20 cellular contexts compared by ENCODE assay signal in the genomic region with DNA sequence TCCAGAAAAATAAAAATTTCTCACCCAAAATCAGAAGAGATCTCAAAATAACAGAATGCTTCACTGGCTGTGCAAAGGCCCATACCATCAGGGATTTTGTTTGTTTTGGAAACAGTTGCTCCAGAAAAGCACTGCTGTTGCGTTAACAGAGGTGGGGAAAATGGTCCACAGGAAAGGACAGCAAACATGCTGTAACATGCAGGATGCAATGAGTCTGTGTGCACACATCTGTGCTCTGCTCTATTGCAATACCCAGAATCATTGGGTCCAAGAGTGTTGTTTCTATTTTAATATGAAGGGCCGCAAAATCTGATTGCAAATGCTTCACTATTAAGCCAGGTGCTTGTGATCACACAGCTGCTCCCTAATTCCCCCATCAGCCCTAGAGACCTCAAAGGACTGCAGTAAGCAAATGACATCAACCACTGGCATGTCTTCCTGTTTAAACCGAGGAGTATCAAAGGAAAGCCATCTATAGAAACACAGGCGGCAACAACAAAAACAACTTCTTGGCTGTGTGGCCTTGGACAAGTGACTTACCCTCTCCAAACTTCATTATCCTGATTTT.
A peak's percentile ranks its signal among the peaks of the same experiment; 100 is the strongest.
DNase-seq lines count a peak whose midpoint lies in the region; ATAC-seq and TF ChIP-seq lines count a peak whose summit lies in the region.
"Had no signal": no experiment of that assay in that cellular context is flagged by ENCODE, and none has a peak within 500 bp of the region (broad histone marks: within the 10 kb centered on the region; RNA-seq: fewer than 3 reads in every experiment).

No MANE protein-coding gene starts in this region.

- no peak for TF ChIP-seq CTCF in DND-41 (IDR thresholded peaks at IDR 0.05; ENCODE audit: borderline replicate concordance, extremely low read depth, low read length, poor library complexity, severe bottlenecking)
- no peak for TF ChIP-seq CTCF in foreskin keratinocyte (conservative IDR thresholded peaks at IDR 0.05)

- H3K36me3 ChIP-seq in DND-41 (ENCODE audit: insufficient read depth, low read length) = no peaks in the 10 kb centered on the region
- H3K36me3 ChIP-seq: upper lobe of right lung had no signal

- intact Hi-C loops in head of caudate nucleus (cut with DNase I) = no loop called here

- no peak overlapping the region for H3K4me2 ChIP-seq in DND-41 (ENCODE audit: insufficient read depth, low read length)

- DNase-seq in NCI-H146 (lab: John Stamatoyannopoulos, UW) (peak; percentile 34), NCI-H146 treated with DMSO at 0.1 percent for 48 hours (lab: John Stamatoyannopoulos, UW; ENCODE audit: unreplicated experiment) (no peak), DND-41 (no peak), NCI-H524 treated with DMSO at 0.1 percent for 48 hours (lab: John Stamatoyannopoulos, UW) (peak; percentile 44), foreskin keratinocyte (peak; percentile 53 to 75), left lobe of liver (ENCODE audit: low spot score) (no peak), epidermal melanocyte (ENCODE audit: insufficient read length, low spot score) (no peak), head of caudate nucleus (no peak)
- DNase-seq: activated naive CD4-positive, alpha-beta T cell; activated T-cell treated with anti-CD3 and anti-CD28 coated beads, Interleukin-2, amount 50 U/mL, for 4 hours; dermis blood vessel endothelial cell; GOT3; NCI-H2029; NCI-H510A treated with DMSO at 0.1 percent for 48 hours; posterior cingulate gyrus; right lobe of liver; Right ventricle myocardium superior; substantia nigra; upper lobe of right lung had no signal

- H3K79me2 ChIP-seq in DND-41 (ENCODE audit: insufficient read depth, low read length) = no peaks in the 10 kb centered on the region

- no peak overlapping the region for H2AFZ ChIP-seq in DND-41 (ENCODE audit: low read depth, low read length)

- H3K27me3 ChIP-seq in DND-41 (ENCODE audit: insufficient read depth, low read length, poor library complexity) (no peaks in the 10 kb centered on the region), foreskin keratinocyte (no peaks in the 10 kb centered on the region)
- H3K27me3 ChIP-seq: right lobe of liver, upper lobe of right lung had no signal

- no peaks in the 10 kb centered on the region for H4K20me1 ChIP-seq in DND-41 (ENCODE audit: insufficient read depth, low read length)

- H3K9me3 ChIP-seq in DND-41 (ENCODE audit: insufficient read depth, low read length, severe bottlenecking) = peaks cover 2% of the 10 kb centered on the region
- H3K9me3 ChIP-seq: right lobe of liver, upper lobe of right lung had no signal

- no peak overlapping the region for H3K9ac ChIP-seq in DND-41 (ENCODE audit: low read depth, low read length)

- ATAC-seq in DND-41 (ENCODE audit: insufficient read depth, low read depth) (peak; percentile 67; the same call in 2 of the 3 replicates), foreskin keratinocyte (peak; percentile 63), left lobe of liver (no peak)
- ATAC-seq: activated T-cell treated with anti-CD3 and anti-CD28 coated beads, Interleukin-2, amount 50 U/mL, for 4 hours; HepG2; upper lobe of right lung had no signal

- H3K4me3 ChIP-seq in DND-41 (ENCODE audit: low read depth in 1 of 2, low read length in 2 of 2) = no peak overlapping the region
- H3K4me3 ChIP-seq: right lobe of liver, upper lobe of right lung had no signal

- H3K4me1 ChIP-seq in DND-41 (ENCODE audit: insufficient read depth, low read length) = no peaks in the 10 kb centered on the region
- peaks cover 22% of the 10 kb centered on the region for H3K4me1 ChIP-seq in foreskin keratinocyte

- H3K27ac ChIP-seq in DND-41 (ENCODE audit: low read length) (no peak overlapping the region), foreskin keratinocyte (no peak overlapping the region)
- H3K27ac ChIP-seq: right lobe of liver, upper lobe of right lung had no signal

Comparison
In these comparisons a context has a peak if more than half of its experiments do, and no peak if none do; other contexts are left out.
1. DNase-seq: peak in NCI-H146 (single experiment), NCI-H524 treated with DMSO at 0.1 percent for 48 hours (single experiment) and foreskin keratinocyte (2 of 2); none in NCI-H146 treated with DMSO at 0.1 percent for 48 hours (single experiment), DND-41 (single experiment), left lobe of liver (single experiment), epidermal melanocyte (single experiment) and head of caudate nucleus (0 of 42).